10 cellular contexts compared by ENCODE assay signal in the genomic region with DNA sequence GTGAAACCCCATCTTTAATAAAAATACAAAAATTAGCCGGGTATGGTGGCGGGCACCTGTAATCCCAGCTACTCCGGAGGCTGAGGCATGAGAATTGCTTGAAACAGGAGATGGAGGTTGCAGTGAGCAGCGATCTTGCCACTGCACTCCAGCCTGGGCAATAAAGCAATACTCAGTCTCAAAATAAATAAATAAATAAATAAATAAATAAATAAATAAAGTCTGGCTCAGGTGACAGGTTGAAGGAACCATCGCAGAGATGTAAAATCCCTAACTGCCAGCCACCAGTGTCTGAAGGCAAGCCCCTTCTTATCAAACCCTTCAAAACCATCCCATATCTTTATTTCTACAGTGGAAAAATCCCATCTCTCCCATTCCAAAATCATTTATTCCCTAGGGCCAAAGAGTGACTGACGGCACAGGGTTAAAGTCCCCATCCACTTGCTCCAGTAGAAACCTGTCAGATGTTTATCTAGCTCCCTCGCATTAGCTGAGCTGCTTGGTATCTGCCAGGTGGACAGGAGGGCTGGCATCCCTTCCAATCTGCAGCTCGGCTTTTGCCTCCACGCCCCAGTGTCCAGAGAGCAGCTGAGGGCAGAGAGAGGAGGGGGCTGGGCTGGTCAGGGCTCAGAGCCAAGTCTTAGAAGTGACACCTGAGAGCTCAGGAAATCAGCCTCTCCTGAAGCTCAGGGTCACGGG. TPM values are rescaled to one million over a fixed set of nuclear protein-coding genes. Genes with fewer than 3 reads are reported as not detected.
DNase-seq lines count a peak whose midpoint lies in the region; ATAC-seq lines count a peak whose summit lies in the region.
"Had no signal": no experiment of that assay in that cellular context is flagged by ENCODE, and none has a peak within 500 bp of the region (broad histone marks: within the 10 kb centered on the region; RNA-seq: fewer than 3 reads in every experiment).

No MANE protein-coding gene starts in this region.

- peak overlapping the region; percentile 99 for H3K4ac ChIP-seq in trophoblast cell (ENCODE audit: low read depth, low read length)

- H3K27ac ChIP-seq in duodenal mucosa (ENCODE audit: low read depth, low read length) (peak overlapping the region; percentile 60), trophoblast cell (ENCODE audit: low read depth, low read length) (peak overlapping the region; percentile 95)

- peaks cover 0 to 7% of the 10 kb centered on the region in 2 donors for H3K36me3 ChIP-seq in duodenal mucosa (ENCODE audit: control insufficient read depth in 1 of 2, insufficient read depth in 2 of 2, low read length in 2 of 2)
- peaks cover 16 to 28% of the 10 kb centered on the region in 2 experiments for H3K36me3 ChIP-seq in trophoblast cell (ENCODE audit: control insufficient read depth in 1 of 2, insufficient read depth in 2 of 2, low read length in 2 of 2)
- H3K36me3 ChIP-seq: adrenal gland, pancreas had no signal

- peak overlapping the region; percentile 86 for H4K8ac ChIP-seq in trophoblast cell (ENCODE audit: low read depth, low read length)

- H3K23ac ChIP-seq in trophoblast cell (ENCODE audit: low read length), result no peak overlapping the region

- H3K27me3 ChIP-seq in duodenal mucosa (ENCODE audit: control insufficient read depth in 1 of 2, insufficient read depth in 2 of 2, low read length in 2 of 2) (no peaks in the 10 kb centered on the region), trophoblast cell (ENCODE audit: insufficient read depth, low read length) (no peaks in the 10 kb centered on the region)
- H3K27me3 ChIP-seq: adrenal gland, pancreas had no signal

- H3K79me1 ChIP-seq in trophoblast cell (ENCODE audit: low read length), result peaks cover 67% of the 10 kb centered on the region

- peak overlapping the region; percentile 98 for H2BK12ac ChIP-seq in trophoblast cell (ENCODE audit: low read length)

- H3K4me2 ChIP-seq in trophoblast cell (ENCODE audit: low read length), result peak overlapping the region; percentile 7

- peak overlapping the region; percentile 95 for H4K91ac ChIP-seq in trophoblast cell (ENCODE audit: low read depth, low read length)

- no peak overlapping the region for H4K12ac ChIP-seq in trophoblast cell (ENCODE audit: low read depth, low read length)

- no CpG with 5 or more reads among the region's 10 CpGs for WGBS in trophoblast cell (ENCODE audit: extremely low coverage, insufficient coverage, insufficient read length)

- H2BK120ac ChIP-seq in trophoblast cell (ENCODE audit: insufficient read depth, low read length, poor library complexity), result peak overlapping the region; percentile 92

- H2BK5ac ChIP-seq in trophoblast cell (ENCODE audit: low read depth, low read length, poor library complexity), result peak overlapping the region; percentile 90

- H3K4me1 ChIP-seq in duodenal mucosa (ENCODE audit: control insufficient read depth in 1 of 2, insufficient read depth in 2 of 2, low read length in 2 of 2) (peaks cover 51% of the 10 kb centered on the region in 2 donors), trophoblast cell (ENCODE audit: control insufficient read depth in 1 of 2, insufficient read depth in 2 of 2, low read length in 2 of 2) (peaks cover 52 to 53% of the 10 kb centered on the region in 2 experiments)

- peak overlapping the region; percentile 97 for H3K18ac ChIP-seq in trophoblast cell (ENCODE audit: low read length)

- H2AK5ac ChIP-seq in trophoblast cell (ENCODE audit: low read length), result peak overlapping the region; percentile 98

- H3K9ac ChIP-seq in duodenal mucosa (ENCODE audit: low read depth in 1 of 2, low read length in 2 of 2), result peak overlapping the region; percentile 2 to 4
- no peak overlapping the region for H3K9ac ChIP-seq in trophoblast cell (ENCODE audit: low read length)

- peak overlapping the region; percentile 77 for H2AFZ ChIP-seq in trophoblast cell (ENCODE audit: insufficient read depth, low read length, poor library complexity)

- no peak for ATAC-seq in HG03457 (IDR thresholded peaks at IDR 0.05; ENCODE audit: unreplicated experiment)

- peaks cover 53% of the 10 kb centered on the region for H3K79me2 ChIP-seq in trophoblast cell (ENCODE audit: control insufficient read depth, insufficient read depth, low read length, poor library complexity)

- DNase-seq in COLO668 (lab: John Stamatoyannopoulos, UW; ENCODE audit: unreplicated experiment) (peak; percentile 86), NCI-H2107 (lab: John Stamatoyannopoulos, UW) (peak; percentile 75), trophoblast cell (no peak), HuH-7.5 (ENCODE audit: low spot score) (no peak), NOMO-1 treated with DMSO at 0.1 percent for 48 hours (lab: John Stamatoyannopoulos, UW; ENCODE audit: unreplicated experiment) (no peak)
- no peak for DNase-seq in activated CD8-positive, alpha-beta memory T cell treated with anti-CD3 and anti-CD28 coated beads, Interleukin-2, amount 50 U/mL, for 48 hours
- DNase-seq: adrenal gland had no signal

- H3K9me3 ChIP-seq in duodenal mucosa (ENCODE audit: control insufficient read depth in 1 of 2, low read length in 2 of 2) (no peaks in the 10 kb centered on the region), trophoblast cell (ENCODE audit: insufficient read depth, low read depth, low read length) (peaks cover 2% of the 10 kb centered on the region)
- H3K9me3 ChIP-seq: adrenal gland, pancreas had no signal

- H3K4me3 ChIP-seq in duodenal mucosa (ENCODE audit: low read depth in 1 of 2, low read length in 2 of 2), result peak overlapping the region in 1 of 2 donors; percentile 17
- H3K4me3 ChIP-seq in trophoblast cell (ENCODE audit: low read depth, low read length), result no peak overlapping the region
- H3K4me3 ChIP-seq: adrenal gland, pancreas had no signal

- H3K14ac ChIP-seq in trophoblast cell (ENCODE audit: low read length), result peak overlapping the region; percentile 85

RNA-seq across cellular contexts. Expression of gene CSRP1, which starts 5.0 kb away (rescaled TPM):
- polyA plus RNA-seq in trophoblast cell (2013), result 326 and 348 TPM in 2 replicates

RNA-seq across cellular contexts. Expression of gene PHLDA3, which starts 33.0 kb away (rescaled TPM):
- polyA plus RNA-seq in trophoblast cell (2013), result 49.4 and 51.1 TPM in 2 replicates

RNA-seq across cellular contexts. Expression of gene NAV1, which starts 37.0 kb away (rescaled TPM):
- 38.9 and 40.5 TPM in 2 replicates for polyA plus RNA-seq in trophoblast cell (2013)

Comparison
In these comparisons a context has a peak if more than half of its experiments do, and no peak if none do; other contexts are left out.
1. DNase-seq: peak in COLO668 (single experiment) and NCI-H2107 (single experiment); none in trophoblast cell (0 of 2), HuH-7.5 (single experiment), NOMO-1 treated with DMSO at 0.1 percent for 48 hours (single experiment) and activated CD8-positive, alpha-beta memory T cell treated with anti-CD3 and anti-CD28 coated beads, Interleukin-2, amount 50 U/mL, for 48 hours (single experiment).